Comparison of ENCODE assay signal across 24 cellular contexts in the genomic region with DNA sequence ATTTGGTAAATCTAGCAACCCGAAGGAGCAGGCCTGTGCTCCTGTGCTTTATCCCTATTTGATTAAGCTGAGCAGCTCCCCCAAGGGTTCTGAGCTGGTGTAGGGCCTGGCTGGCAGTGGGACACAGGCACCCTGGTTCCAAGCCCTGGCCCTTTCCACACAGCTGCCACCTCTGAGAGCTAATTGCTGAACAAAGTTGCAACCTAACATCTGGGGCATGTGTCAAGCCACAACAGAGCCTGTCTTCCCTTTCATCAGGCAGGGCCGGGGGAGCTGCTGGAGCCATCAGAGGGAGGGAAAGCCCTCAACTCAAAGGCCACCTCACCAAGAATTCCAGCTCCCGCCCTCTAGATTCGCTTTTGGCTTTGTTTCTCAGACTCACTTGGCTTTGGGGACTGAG. TPM values are rescaled to one million over a fixed set of nuclear protein-coding genes. Genes with fewer than 3 reads are reported as not detected.
A peak's percentile ranks its signal among the peaks of the same experiment; 100 is the strongest.
DNase-seq lines count a peak whose midpoint lies in the region; ATAC-seq and TF ChIP-seq lines count a peak whose summit lies in the region.
"Had no signal": no experiment of that assay in that cellular context is flagged by ENCODE, and none has a peak within 500 bp of the region (broad histone marks: within the 10 kb centered on the region; RNA-seq: fewer than 3 reads in every experiment).

No MANE protein-coding gene starts in this region.

- peak overlapping the region; percentile 15; the same call in 1 of the 2 replicates for H2BK20ac ChIP-seq in IMR-90 (ENCODE audit: low read depth, low read length)

- no peak overlapping the region for H4K5ac ChIP-seq in IMR-90 (ENCODE audit: low read depth, low read length)

- no peak overlapping the region for H3K56ac ChIP-seq in IMR-90 (ENCODE audit: extremely low read depth, insufficient read depth, low read length)

- H3K79me2 ChIP-seq in MM.1S (ENCODE audit: low read length) = no peaks in the 10 kb centered on the region

- peaks cover 2% of the 10 kb centered on the region; the same call in 1 of the 2 replicates for H3K4me1 ChIP-seq in IMR-90 (ENCODE audit: control insufficient read depth, insufficient read depth, low read length)
- H3K4me1 ChIP-seq in testis = peaks cover 3% of the 10 kb centered on the region
- H3K4me1 ChIP-seq in MM.1S (ENCODE audit: low read length) = peaks cover 4% of the 10 kb centered on the region; the same call in 1 of the 2 replicates

- WGBS in IMR-90 (ENCODE audit: extremely low coverage in 2 of 2, insufficient read length in 1 of 2), 2 experiments = no CpG with 5 or more reads among the region's 4 CpGs
- WGBS in testis, 2 donors = 69 to 82% methylated on average over 4 of the region's 4 CpGs

- in situ Hi-C loops in IMR-90 (cut with MboI; ENCODE audit: low sequenced_read_pairs) = loop anchor here (25.0 kb wide), 2 partner anchors 639 to 739 kb away; a partner anchor contains a TSS

- no peaks in the 10 kb centered on the region for H3K79me1 ChIP-seq in IMR-90 (ENCODE audit: low read depth in 1 of 2, low read length in 2 of 2)

- no peak overlapping the region for H3K9ac ChIP-seq in IMR-90 (ENCODE audit: low read depth, low read length)
- H3K9ac ChIP-seq in MM.1S (ENCODE audit: low read length) = no peak overlapping the region

- CTCF ChIA-PET in IMR-90 (lab: Yijun Ruan, JAX) = interaction anchor here (0.8 to 1.2 kb wide), 2 partner anchors 214 to 391 kb away, joined by 3 to 5 read pairs; no protein-coding TSS in a partner anchor

- no peak overlapping the region for H4K8ac ChIP-seq in IMR-90 (ENCODE audit: low read depth in 2 of 2, low read length in 2 of 2)

- H2BK120ac ChIP-seq in IMR-90 (ENCODE audit: low read depth, low read length) = no peak overlapping the region; the same call in 1 of the 2 replicates

- H3K18ac ChIP-seq in IMR-90 (ENCODE audit: low read depth, low read length) = no peak overlapping the region

- no peak for TF ChIP-seq RAD21 in IMR-90 (IDR thresholded peaks at IDR 0.05; ENCODE audit: low read length)

- no peak for ATAC-seq in IMR-90 (ENCODE audit: low read depth)
- ATAC-seq in left lobe of liver = no peak
- ATAC-seq in GM21515 (IDR thresholded peaks at IDR 0.05; ENCODE audit: unreplicated experiment) = no peak
- ATAC-seq: Right ventricle myocardium inferior had no signal

- H2AK9ac ChIP-seq in IMR-90 (replicated peaks; ENCODE audit: low read depth, low read length, poor library complexity) = no peak overlapping the region

- TF ChIP-seq POLR2A in IMR-90 (IDR thresholded peaks at IDR 0.05; ENCODE audit: low read depth, low read length) (no peak), testis (IDR thresholded peaks at IDR 0.05) (no peak)

- no peaks in the 10 kb centered on the region for H3K9me2 ChIP-seq in MM.1S (replicated peaks; ENCODE audit: insufficient read depth, low read length)

- POLR2A ChIA-PET in IMR-90 (lab: Charles Lee; ENCODE audit: unreplicated experiment) = no interaction called here

- H3K9me1 ChIP-seq in IMR-90 (ENCODE audit: insufficient read depth, low read length) = no peaks in the 10 kb centered on the region

- dilution Hi-C loops in IMR-90 (cut with HindIII; ENCODE audit: low sequenced_read_pairs, unreplicated experiment) = no loop called here

- H3K9me3 ChIP-seq in IMR-90 (ENCODE audit: control insufficient read depth, insufficient read depth, low read length) = no peaks in the 10 kb centered on the region
- no peaks in the 10 kb centered on the region for H3K9me3 ChIP-seq in testis
- H3K9me3 ChIP-seq in MM.1S (replicated peaks; ENCODE audit: insufficient read depth, low read length) = no peaks in the 10 kb centered on the region
- H3K9me3 ChIP-seq: SJSA1 had no signal

- no peak overlapping the region for H2AK5ac ChIP-seq in IMR-90 (ENCODE audit: low read depth, low read length)

- no peaks in the 10 kb centered on the region for H3K36me3 ChIP-seq in IMR-90 (ENCODE audit: control insufficient read depth, insufficient read depth, low read length)
- no peaks in the 10 kb centered on the region for H3K36me3 ChIP-seq in testis (ENCODE audit: low read depth, missing control alignments)
- H3K36me3 ChIP-seq in MM.1S (replicated peaks; ENCODE audit: insufficient read depth, low read length) = no peaks in the 10 kb centered on the region
- H3K36me3 ChIP-seq: SJSA1 had no signal

- H3K27me3 ChIP-seq in IMR-90 (ENCODE audit: control insufficient read depth, insufficient read depth, low read length) (peaks cover 17% of the 10 kb centered on the region), testis (no peaks in the 10 kb centered on the region), MM.1S (replicated peaks; ENCODE audit: insufficient read depth, low read length) (no peaks in the 10 kb centered on the region)
- H3K27me3 ChIP-seq: SJSA1 had no signal

- DNase-seq in NCI-H82 (lab: John Stamatoyannopoulos, UW) = peak; percentile 18
- no peak for DNase-seq in NCI-H82 treated with DMSO at 0.1 percent for 48 hours (lab: John Stamatoyannopoulos, UW; ENCODE audit: unreplicated experiment)
- DNase-seq in IMR-90 = no peak
- DNase-seq in SW480 (ENCODE audit: low spot score) = peak; percentile 94
- peak; percentile 16 for DNase-seq in left lobe of liver (ENCODE audit: low spot score)
- DNase-seq in testis = no peak
- DNase-seq in MM.1S = no peak
- DNase-seq: 8988T; AML-193; C1 segment of cervical spinal cord; Calu3; CD8-positive, alpha-beta memory T cell; DMS53; H7; Kasumi-1; NCI-H1105; NCI-H146; NCI-H2029; NCI-H2227 treated with DMSO at 0.1 percent for 48 hours; NCI-H510A treated with DMSO at 0.1 percent for 48 hours; NCI-H774 had no signal

- H3K4me3 ChIP-seq in IMR-90 (ENCODE audit: insufficient read depth, low read depth, low read length) (no peak overlapping the region), testis (no peak overlapping the region), MM.1S (ENCODE audit: low read length) (no peak overlapping the region)
- H3K4me3 ChIP-seq: SJSA1 had no signal

- no peak overlapping the region for H2BK5ac ChIP-seq in IMR-90 (ENCODE audit: low read depth, low read length, poor library complexity, severe bottlenecking)

- no peak overlapping the region for H3K27ac ChIP-seq in IMR-90 (ENCODE audit: insufficient read depth, low read length)
- H3K27ac ChIP-seq in testis = no peak overlapping the region
- no peak overlapping the region for H3K27ac ChIP-seq in MM.1S (ENCODE audit: low read length)
- H3K27ac ChIP-seq: SJSA1 had no signal

- H4K20me1 ChIP-seq in IMR-90 (ENCODE audit: insufficient read depth, low read length) (no peaks in the 10 kb centered on the region), MM.1S (ENCODE audit: insufficient read depth, low read length) (no peaks in the 10 kb centered on the region)

- no peak overlapping the region for H3K23ac ChIP-seq in IMR-90 (ENCODE audit: low read depth, low read length)

- H3F3A ChIP-seq in MM.1S (ENCODE audit: insufficient read depth, low read length) = no peaks in the 10 kb centered on the region

- H3K4me2 ChIP-seq in IMR-90 (ENCODE audit: low read depth, low read length) (no peak overlapping the region), MM.1S (ENCODE audit: low read depth, low read length) (no peak overlapping the region)

- no peak overlapping the region for H2BK15ac ChIP-seq in IMR-90 (ENCODE audit: low read depth, low read length)

- H2AFZ ChIP-seq in IMR-90 (replicated peaks; ENCODE audit: low read length, poor library complexity) = no peak overlapping the region
- no peak overlapping the region for H2AFZ ChIP-seq in MM.1S (ENCODE audit: low read length)

- H3K4ac ChIP-seq in IMR-90 (ENCODE audit: low read depth, low read length) = no peak overlapping the region; the same call in 1 of the 2 replicates

- TF ChIP-seq CTCF in IMR-90 (conservative IDR thresholded peaks at IDR 0.05; ENCODE audit: low read depth, low read length) (no peak), testis (IDR thresholded peaks at IDR 0.05) (no peak), MM.1S (IDR thresholded peaks at IDR 0.05; ENCODE audit: low read length) (no peak)

- no peak overlapping the region for H3K14ac ChIP-seq in IMR-90 (replicated peaks; ENCODE audit: low read depth, low read length)

- peak overlapping the region; percentile 9; the same call in 1 of the 2 replicates for H4K91ac ChIP-seq in IMR-90 (ENCODE audit: insufficient read depth, low read depth, low read length)

- no TSS peak for BruUV-seq in IMR-90 (replicated peaks; lab: Mats Ljungman, UMichigan)

- intact Hi-C loops in IMR-90 (cut with micrococcal nuclease) (loop anchor here (5.0 to 10.0 kb wide), 3 partner anchors 82 to 734 kb away; a partner anchor contains a TSS), testis (cut with DNase I; ENCODE audit: low total_unique reads) (loop anchor here (10.0 kb wide), 1 partner anchor 212 kb away; no protein-coding TSS in a partner anchor)

TF ChIP-seq in IMR-90, 13 proteins besides CTCF, POLR2A, EP300 and RAD21 (continues in another document):
- TF ChIP-seq FOS (IDR thresholded peaks at IDR 0.05; ENCODE audit: low read depth, low read length) (no peak), MAFK (IDR thresholded peaks at IDR 0.05; ENCODE audit: low read depth, low read length) (no peak), NFE2L2 (IDR thresholded peaks at IDR 0.05; ENCODE audit: low read depth, low read length) (no peak), RFX5 (IDR thresholded peaks at IDR 0.05; ENCODE audit: low read depth, low read length) (no peak), RCOR1 (IDR thresholded peaks at IDR 0.05; ENCODE audit: insufficient replicate concordance, low read length) (no peak), SMC3 (IDR thresholded peaks at IDR 0.05; ENCODE audit: low read depth, low read length) (no peak), CHD1 (IDR thresholded peaks at IDR 0.05; ENCODE audit: low read depth, low read length) (no peak), CEBPB (IDR thresholded peaks at IDR 0.05; ENCODE audit: low read depth, low read length) (no peak), MAZ (IDR thresholded peaks at IDR 0.05; ENCODE audit: borderline replicate concordance, low read depth, low read length) (no peak), MXI1 (IDR thresholded peaks at IDR 0.05; ENCODE audit: borderline replicate concordance, low read depth, low read length) (no peak), BHLHE40 (IDR thresholded peaks at IDR 0.05; ENCODE audit: low read depth, low read length) (no peak)
- TF ChIP-seq, protein P1, sequence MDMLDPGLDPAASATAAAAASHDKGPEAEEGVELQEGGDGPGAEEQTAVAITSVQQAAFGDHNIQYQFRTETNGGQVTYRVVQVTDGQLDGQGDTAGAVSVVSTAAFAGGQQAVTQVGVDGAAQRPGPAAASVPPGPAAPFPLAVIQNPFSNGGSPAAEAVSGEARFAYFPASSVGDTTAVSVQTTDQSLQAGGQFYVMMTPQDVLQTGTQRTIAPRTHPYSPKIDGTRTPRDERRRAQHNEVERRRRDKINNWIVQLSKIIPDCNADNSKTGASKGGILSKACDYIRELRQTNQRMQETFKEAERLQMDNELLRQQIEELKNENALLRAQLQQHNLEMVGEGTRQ (IDR thresholded peaks at IDR 0.05; ENCODE audit: low read depth, low read length) = no peak

RNA-seq across cellular contexts. Expression of a gene that starts 17.1 kb away (rescaled TPM):
- total RNA-seq in IMR-90 (2012; rRNA removed) (72.4 and 94.4 TPM in 2 replicates), left lobe of liver (29.9 TPM), testis (10 to 100 TPM; 61.1 to 63.4 TPM)
- polyA plus RNA-seq in IMR-90 (2012; rRNA removed) (51.3 and 54.5 TPM in 2 replicates), testis (ENCODE audit: insufficient read depth, low read depth, low replicate concordance) (95.8 TPM)
- polyA plus RNA-seq in IMR-90 (2012; cell fraction: cytosol; rRNA removed) = 30.7 and 37.9 TPM in 2 replicates
- 22.1 and 37.3 TPM in 2 replicates for polyA plus RNA-seq in IMR-90 (2012; cell fraction: nucleus; rRNA removed; ENCODE audit: low replicate concordance)

Comparison
In these comparisons a context has a peak if more than half of its experiments do, and no peak if none do; other contexts are left out.
1. DNase-seq: peak in NCI-H82 (single experiment), SW480 (single experiment) and left lobe of liver (single experiment); none in NCI-H82 treated with DMSO at 0.1 percent for 48 hours (single experiment), IMR-90 (single experiment), testis (single experiment) and MM.1S (single experiment).